ENCODE assay signal across 9 cellular contexts in genomic region chr17:56819030-56819429, GRCh38. TPM values are rescaled to one million over a fixed set of nuclear protein-coding genes. Genes with fewer than 3 reads are reported as not detected.
A peak's percentile ranks its signal among the peaks of the same experiment; 100 is the strongest.
DNase-seq lines count a peak whose midpoint lies in the region; TF ChIP-seq lines count a peak whose summit lies in the region.
"Had no signal": no experiment of that assay in that cellular context is flagged by ENCODE, and none has a peak within 500 bp of the region (broad histone marks: within the 10 kb centered on the region; RNA-seq: fewer than 3 reads in every experiment).

No MANE protein-coding gene starts in this region.

- H3K9ac ChIP-seq in GM23248 = no peak overlapping the region
- no peak overlapping the region for H3K9ac ChIP-seq in MM.1S (ENCODE audit: low read length)

- no peak for DNase-seq in GM23248
- DNase-seq in MM.1S = no peak
- peak; percentile 2 for DNase-seq in spleen
- no peak for DNase-seq in erythroblast (lab: John Stamatoyannopoulos, UW)
- no peak for DNase-seq in epidermal melanocyte (ENCODE audit: insufficient read length, low spot score)
- DNase-seq in endothelial cell (ENCODE audit: low spot score) = no peak

- H3K4me1 ChIP-seq in GM23248 (ENCODE audit: insufficient read depth) = no peaks in the 10 kb centered on the region
- H3K4me1 ChIP-seq in MM.1S (ENCODE audit: low read length) = 0 out of 2 replicates have a peak, but pooled peaks cover 5% of the 10 kb centered on the region
- H3K4me1 ChIP-seq in spleen = peaks cover 3 to 24% (median 8%) of the 10 kb centered on the region in 6 donors

- no peaks in the 10 kb centered on the region for H3K36me3 Mint-ChIP-seq in endothelial cell (ENCODE audit: low read depth, unreplicated experiment)

- H3K4me3 ChIP-seq in GM23248 (no peak overlapping the region), MM.1S (ENCODE audit: low read length) (no peak overlapping the region), spleen (no peak overlapping the region)

- TF ChIP-seq POLR2A in spleen (IDR thresholded peaks at IDR 0.05) (no peak), erythroblast (IDR thresholded peaks at IDR 0.05; ENCODE audit: low read length) (no peak)

- H3K9me3 Mint-ChIP-seq in endothelial cell (ENCODE audit: unreplicated experiment) = no peaks in the 10 kb centered on the region
- H3K9me3 Mint-ChIP-seq: H9 had no signal

- 88 to 98% methylated on average over 2 of the region's 2 CpGs for WGBS in GM23248 (ENCODE audit: low coverage in 1 of 2, low lambda C conversion rate in 2 of 2, missing lambda C conversion rate in 2 of 2), 2 experiments
- WGBS in spleen, 5 donors = 93 to 97% (median 96%) methylated on average over 2 of the region's 2 CpGs

- TF ChIP-seq CTCF in MM.1S (IDR thresholded peaks at IDR 0.05; ENCODE audit: low read length) (no peak), VCaP (conservative IDR thresholded peaks at IDR 0.05) (no peak), spleen (IDR thresholded peaks at IDR 0.05 in 8 of 11, conservative IDR thresholded peaks at IDR 0.05 in 3 of 11) (no peak), endothelial cell (IDR thresholded peaks at IDR 0.05; ENCODE audit: unreplicated experiment) (no peak)

- H3K79me2 ChIP-seq in GM23248 (ENCODE audit: insufficient read depth) = no peaks in the 10 kb centered on the region
- no peaks in the 10 kb centered on the region for H3K79me2 ChIP-seq in MM.1S (ENCODE audit: low read length)

- H3K4me1 Mint-ChIP-seq in endothelial cell (ENCODE audit: unreplicated experiment) = peaks cover 6% of the 10 kb centered on the region

- intact Hi-C loops in spleen (cut with DNase I; ENCODE audit: low total_unique reads) = loop anchor here (5.0 kb wide), 1 partner anchor 123 kb away; no protein-coding TSS in a partner anchor

- H3K27ac ChIP-seq in GM23248 = no peak overlapping the region
- no peak overlapping the region for H3K27ac ChIP-seq in MM.1S (ENCODE audit: low read length)
- H3K27ac ChIP-seq in VCaP = peak overlapping the region; percentile 9; the same call in 1 of the 2 replicates
- H3K27ac ChIP-seq in spleen = no peak overlapping the region
- H3K27ac ChIP-seq: C4-2B had no signal

- H3K9me2 ChIP-seq in GM23248 (ENCODE audit: insufficient read depth) = no peaks in the 10 kb centered on the region
- no peaks in the 10 kb centered on the region for H3K9me2 ChIP-seq in MM.1S (replicated peaks; ENCODE audit: insufficient read depth, low read length)

- H4K20me1 ChIP-seq in GM23248 (ENCODE audit: insufficient read depth) (no peaks in the 10 kb centered on the region), MM.1S (ENCODE audit: insufficient read depth, low read length) (no peaks in the 10 kb centered on the region)

- no peak overlapping the region for H3K27ac Mint-ChIP-seq in endothelial cell (ENCODE audit: unreplicated experiment)
- H3K27ac Mint-ChIP-seq: H9 had no signal

- H3K36me3 ChIP-seq in GM23248 (ENCODE audit: low read depth) (no peaks in the 10 kb centered on the region), MM.1S (replicated peaks; ENCODE audit: insufficient read depth, low read length) (no peaks in the 10 kb centered on the region), spleen (no peaks in the 10 kb centered on the region)

- in situ Hi-C loops in GM23248 (cut with MboI) = loop anchor here (5.0 kb wide), 1 partner anchor 123 kb away; no protein-coding TSS in a partner anchor

- no peak overlapping the region for H3K4me3 Mint-ChIP-seq in endothelial cell (ENCODE audit: unreplicated experiment)
- H3K4me3 Mint-ChIP-seq: H9 had no signal

- H3F3A ChIP-seq in GM23248 (ENCODE audit: insufficient read depth) = no peaks in the 10 kb centered on the region
- H3F3A ChIP-seq in MM.1S (ENCODE audit: insufficient read depth, low read length) = no peaks in the 10 kb centered on the region

- H3K9me3 ChIP-seq in GM23248 (ENCODE audit: low read depth) (no peaks in the 10 kb centered on the region), MM.1S (replicated peaks; ENCODE audit: insufficient read depth, low read length) (no peaks in the 10 kb centered on the region), spleen (no peaks in the 10 kb centered on the region)

- H3K27me3 Mint-ChIP-seq in endothelial cell (ENCODE audit: unreplicated experiment) = no peaks in the 10 kb centered on the region

- no peak overlapping the region for H3K4me2 ChIP-seq in GM23248 (ENCODE audit: unreplicated experiment)
- peak overlapping the region; percentile 33; the same call in 1 of the 2 replicates for H3K4me2 ChIP-seq in MM.1S (ENCODE audit: low read depth, low read length)

- H3K27me3 ChIP-seq in GM23248 (replicated peaks; ENCODE audit: insufficient read depth) = no peaks in the 10 kb centered on the region
- no peaks in the 10 kb centered on the region for H3K27me3 ChIP-seq in MM.1S (replicated peaks; ENCODE audit: insufficient read depth, low read length)
- no peaks in the 10 kb centered on the region for H3K27me3 ChIP-seq in spleen (replicated peaks in 1 of 7)

- H2AFZ ChIP-seq in GM23248 (peak overlapping the region; percentile 65), MM.1S (ENCODE audit: low read length) (no peak overlapping the region)

RNA-seq across cellular contexts. Expression of gene C17orf67, which starts 14.7 kb away (rescaled TPM):
- 1.3 TPM in 1 of 2 replicates, not detected in the other for total RNA-seq in GM23248 (2014; rRNA removed; shearing (Covaris generic))
- 1.2 TPM in 2 replicates for polyA plus RNA-seq in GM23248 (2016; fragmentation: Nextera tagmentation; extraction: Ambion mirVana)
- 1 to 10 TPM; 2.4 to 6.0 (median 4.3) TPM for total RNA-seq in spleen
- polyA plus RNA-seq in spleen = 10 to 100 TPM in 1 of 3 donors, 1 to 10 TPM in 2; 2.0 to 10.4 (median 6.9) TPM
- 1.7 TPM for total RNA-seq in endothelial cell (ENCODE audit: unreplicated experiment)

RNA-seq across cellular contexts. Expression of gene DGKE, which starts 14.9 kb away (rescaled TPM):
- 1.9 and 4.8 TPM in 2 replicates for total RNA-seq in GM23248 (2014; rRNA removed; shearing (Covaris generic))
- polyA plus RNA-seq in GM23248 (2016; fragmentation: Nextera tagmentation; extraction: Ambion mirVana) (2.8 and 3.2 TPM in 2 replicates), spleen (1 to 10 TPM; 2.3 to 5.6 (median 4.2) TPM)
- total RNA-seq in spleen (10 to 100 TPM; 14.3 to 37.3 (median 25.3) TPM), endothelial cell (ENCODE audit: unreplicated experiment) (3.3 TPM)
